In the genomic region with DNA sequence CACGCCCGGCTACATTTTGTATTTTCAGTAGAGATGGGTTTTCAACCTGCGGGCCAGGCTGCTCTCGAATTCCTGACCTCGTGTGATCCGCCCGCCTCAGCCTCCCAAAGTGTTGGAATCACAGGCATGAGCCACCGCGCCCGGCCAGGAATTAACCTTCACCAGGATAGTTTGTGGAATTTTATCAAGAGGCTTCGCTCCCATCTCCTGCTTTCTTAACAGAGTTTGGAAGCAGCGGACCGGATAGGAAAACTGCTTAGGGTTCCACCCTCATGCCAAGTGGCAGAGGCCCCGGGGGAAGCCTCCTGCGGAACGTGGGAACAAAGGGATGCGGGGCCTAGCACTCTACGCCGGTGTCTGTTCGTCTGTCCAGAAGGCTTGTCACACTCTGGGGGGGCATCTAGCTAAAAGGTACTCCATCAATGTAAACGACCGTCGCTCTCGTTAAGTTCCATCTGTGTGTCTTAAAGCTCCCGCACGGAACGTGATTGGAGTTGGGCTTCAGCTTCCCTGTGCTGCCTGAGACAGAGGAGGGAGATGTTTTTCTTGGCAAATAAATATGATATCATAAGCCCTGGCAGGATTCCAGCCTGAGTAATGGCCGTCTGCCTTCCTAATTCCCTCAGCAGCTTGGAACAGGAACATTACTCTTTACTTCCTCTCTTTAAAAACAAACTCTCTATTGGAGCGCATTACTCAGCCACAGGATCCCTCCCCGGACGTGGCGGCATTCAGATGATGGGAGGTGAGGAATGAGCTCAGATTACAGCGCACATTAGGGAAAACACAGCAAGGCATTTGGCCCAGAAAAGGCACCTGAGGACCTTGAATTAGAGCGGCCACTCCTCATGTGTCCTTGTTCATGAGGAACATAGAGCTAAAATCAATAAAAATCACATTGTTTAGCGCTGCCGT, we compare ENCODE assay signal across 8 cellular contexts.
DNase-seq lines count a peak whose midpoint lies in the region; ATAC-seq, FAIRE-seq and TF ChIP-seq lines count a peak whose summit lies in the region.

No MANE protein-coding gene starts in this region.

- 32 to 34% methylated on average over 36 of the region's 36 CpGs for WGBS in GM23248 (ENCODE audit: low coverage in 1 of 2, low lambda C conversion rate in 2 of 2, missing lambda C conversion rate in 2 of 2), 2 experiments

- peak overlapping the region; percentile 84 for H2AFZ ChIP-seq in GM23248

- no peaks in the 10 kb centered on the region for H3K9me3 ChIP-seq in GM23248 (ENCODE audit: low read depth)

- peak; percentile 97 for DNase-seq in GM23248
- peak; percentile 90 to 95 for DNase-seq in NCI-H446 (lab: John Stamatoyannopoulos, UW)
- DNase-seq in cerebellum (ENCODE audit: low spot score): peak; percentile 43
- DNase-seq in lung microvascular endothelial cell (ENCODE audit: low read depth in 2 of 2): peak; percentile 84 to 96
- DNase-seq in NCI-H1930 (lab: John Stamatoyannopoulos, UW): no peak
- DNase-seq in D721Med (ENCODE audit: insufficient read length, low spot score): no peak

- H3K27me3 ChIP-seq in GM23248 (replicated peaks; ENCODE audit: insufficient read depth): no peaks in the 10 kb centered on the region

- peaks cover 9% of the 10 kb centered on the region; the same call in 1 of the 2 replicates for H3F3A ChIP-seq in GM23248 (ENCODE audit: insufficient read depth)

- TF ChIP-seq CTCF in D721Med (IDR thresholded peaks at IDR 0.05; ENCODE audit: insufficient read depth, missing control alignments): no peak

- ATAC-seq in GM18502 (IDR thresholded peaks at IDR 0.05; ENCODE audit: poor library complexity, unreplicated experiment): no peak
- ATAC-seq in GM18511 (IDR thresholded peaks at IDR 0.05; ENCODE audit: unreplicated experiment): no peak

- H3K9ac ChIP-seq in GM23248: peak overlapping the region; percentile 77

- no peaks in the 10 kb centered on the region for H4K20me1 ChIP-seq in GM23248 (ENCODE audit: insufficient read depth)

- H3K4me1 ChIP-seq in GM23248 (ENCODE audit: insufficient read depth): peaks cover 5% of the 10 kb centered on the region

- peak overlapping the region; percentile 74 for H3K27ac ChIP-seq in GM23248

- H3K79me2 ChIP-seq in GM23248 (ENCODE audit: insufficient read depth): no peaks in the 10 kb centered on the region

- in situ Hi-C loops in GM23248 (cut with MboI): no loop called here

- no peak for FAIRE-seq in D721Med (lab: Jason Lieb, UNC)

- peak overlapping the region; percentile 68 for H3K4me2 ChIP-seq in GM23248 (ENCODE audit: unreplicated experiment)

- H3K36me3 ChIP-seq in GM23248 (ENCODE audit: low read depth): no peaks in the 10 kb centered on the region

- H3K4me3 ChIP-seq in GM23248: peak overlapping the region; percentile 59

- no peaks in the 10 kb centered on the region for H3K9me2 ChIP-seq in GM23248 (ENCODE audit: insufficient read depth)

Comparison
In these comparisons a context has a peak if more than half of its experiments do, and no peak if none do; other contexts are left out.
1. DNase-seq: peak in GM23248 (single experiment), NCI-H446 (2 of 2), cerebellum (single experiment) and lung microvascular endothelial cell (2 of 2); none in NCI-H1930 (0 of 2) and D721Med (single experiment).